ENCODE assay signal across 10 cellular contexts in the genomic region with DNA sequence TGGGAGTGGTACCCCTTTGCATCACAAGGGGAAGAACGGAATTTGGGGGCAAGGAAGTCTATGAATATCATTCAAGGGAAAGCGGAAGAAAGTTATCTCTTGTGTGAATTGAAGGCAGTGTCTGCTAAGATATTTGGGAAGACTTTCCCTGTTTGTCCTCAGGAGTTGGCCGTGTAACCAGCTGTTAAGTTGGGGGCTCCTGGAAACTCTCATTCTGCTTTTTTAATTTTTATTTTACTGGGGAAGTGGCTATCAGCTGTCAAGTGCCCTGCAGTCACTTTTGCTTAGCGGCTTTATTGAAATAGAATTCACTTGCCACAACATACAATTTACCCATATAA. TPM values are rescaled to one million over a fixed set of nuclear protein-coding genes. Genes with fewer than 3 reads are reported as not detected.
DNase-seq lines count a peak whose midpoint lies in the region; ATAC-seq lines count a peak whose summit lies in the region.
"Had no signal": no experiment of that assay in that cellular context is flagged by ENCODE, and none has a peak within 500 bp of the region (broad histone marks: within the 10 kb centered on the region; RNA-seq: fewer than 3 reads in every experiment).

No MANE protein-coding gene starts in this region.

- H3K36me3 Mint-ChIP-seq in T-helper 1 cell treated with Interleukin-12 subunit alpha and Interleukin-12 subunit beta and Interleukin-4 antibody, amounts not matched to agents 30 μg/mL and 1 μg/mL, for 36 hours (ENCODE audit: low read depth), result peaks cover 35% of the 10 kb centered on the region
- H3K36me3 Mint-ChIP-seq in activated CD8-positive, alpha-beta T cell treated with anti-CD3 and anti-CD28 coated beads, Interleukin-2, amount 10 ng/mL, durations not matched to agents 7 days and 5 days (ENCODE audit: low read depth), result peaks cover 60% of the 10 kb centered on the region
- H3K36me3 Mint-ChIP-seq in stimulated activated naive B cell treated with anti-CD40 and anti-IgM and Interleukin-4, amounts not matched to agents 10 μg/mL and 1 μg/mL and 100 μg/mL, for 72 hours, result peaks cover 41 to 51% of the 10 kb centered on the region in 2 donors

- H3K36me3 ChIP-seq in iPS-15b (ENCODE audit: control insufficient read depth, insufficient read depth, low read length), result peaks cover 8% of the 10 kb centered on the region

- peak overlapping the region; percentile 97 for H3K4me3 Mint-ChIP-seq in T-helper 1 cell treated with Interleukin-12 subunit alpha and Interleukin-12 subunit beta and Interleukin-4 antibody, amounts not matched to agents 30 μg/mL and 1 μg/mL, for 36 hours
- H3K4me3 Mint-ChIP-seq in activated CD8-positive, alpha-beta T cell treated with anti-CD3 and anti-CD28 coated beads, Interleukin-2, amount 10 ng/mL, durations not matched to agents 7 days and 5 days, result peak overlapping the region; percentile 96
- H3K4me3 Mint-ChIP-seq in stimulated activated naive B cell treated with anti-CD40 and anti-IgM and Interleukin-4, amounts not matched to agents 10 μg/mL and 1 μg/mL and 100 μg/mL, for 72 hours, result peak overlapping the region; percentile 94 to 97

- H3K27me3 ChIP-seq in iPS-15b (ENCODE audit: control insufficient read depth, insufficient read depth, low read length), result no peaks in the 10 kb centered on the region

- H3K9ac ChIP-seq in iPS-15b (ENCODE audit: low read depth, low read length), result no peak overlapping the region

- CTCF ChIA-PET in activated CD8-positive, alpha-beta T cell treated with anti-CD3 and anti-CD28 coated beads, Interleukin-2, amount 10 ng/mL, durations not matched to agents 7 days and 5 days (lab: Charles Lee), result interaction anchor here (1.1 to 11.6 kb wide), 2 partner anchors 11 to 31 kb away, joined by 3 to 104 read pairs; no protein-coding TSS in a partner anchor

- H3K27me3 Mint-ChIP-seq in T-helper 1 cell treated with Interleukin-12 subunit alpha and Interleukin-12 subunit beta and Interleukin-4 antibody, amounts not matched to agents 30 μg/mL and 1 μg/mL, for 36 hours (ENCODE audit: low read depth), result no peaks in the 10 kb centered on the region
- H3K27me3 Mint-ChIP-seq in activated CD8-positive, alpha-beta T cell treated with anti-CD3 and anti-CD28 coated beads, Interleukin-2, amount 10 ng/mL, durations not matched to agents 7 days and 5 days (ENCODE audit: low read depth), result no peaks in the 10 kb centered on the region
- no peaks in the 10 kb centered on the region for H3K27me3 Mint-ChIP-seq in stimulated activated naive B cell treated with anti-CD40 and anti-IgM and Interleukin-4, amounts not matched to agents 10 μg/mL and 1 μg/mL and 100 μg/mL, for 72 hours

- POLR2A ChIA-PET in activated CD8-positive, alpha-beta T cell treated with anti-CD3 and anti-CD28 coated beads, Interleukin-2, amount 10 ng/mL, durations not matched to agents 7 days and 5 days (lab: Charles Lee), result interaction anchor here (0.8 to 4.6 kb wide), 3 partner anchors 9 to 42 kb away, joined by 4 to 26 read pairs (median 5); no protein-coding TSS in a partner anchor

- peaks cover 40% of the 10 kb centered on the region for H3K4me1 Mint-ChIP-seq in T-helper 1 cell treated with Interleukin-12 subunit alpha and Interleukin-12 subunit beta and Interleukin-4 antibody, amounts not matched to agents 30 μg/mL and 1 μg/mL, for 36 hours (ENCODE audit: low read depth)
- peaks cover 59% of the 10 kb centered on the region for H3K4me1 Mint-ChIP-seq in activated CD8-positive, alpha-beta T cell treated with anti-CD3 and anti-CD28 coated beads, Interleukin-2, amount 10 ng/mL, durations not matched to agents 7 days and 5 days (ENCODE audit: low read depth)
- H3K4me1 Mint-ChIP-seq in stimulated activated naive B cell treated with anti-CD40 and anti-IgM and Interleukin-4, amounts not matched to agents 10 μg/mL and 1 μg/mL and 100 μg/mL, for 72 hours, result peaks cover 38 to 67% of the 10 kb centered on the region in 2 donors

- H3K4me3 ChIP-seq in iPS-15b (ENCODE audit: low read depth, low read length), result peak overlapping the region; percentile 94

- ATAC-seq in activated CD8-positive, alpha-beta T cell treated with anti-CD3 and anti-CD28 coated beads, Interleukin-2, amount 10 ng/mL, durations not matched to agents 7 days and 5 days, result no peak
- ATAC-seq in stimulated activated naive B cell treated with anti-CD40 and anti-IgM and Interleukin-4, amounts not matched to agents 10 μg/mL and 1 μg/mL and 100 μg/mL, for 72 hours (replicated peaks), result no peak
- no peak for ATAC-seq in HG02588 (IDR thresholded peaks at IDR 0.05; ENCODE audit: unreplicated experiment)

- H3K27ac Mint-ChIP-seq in T-helper 1 cell treated with Interleukin-12 subunit alpha and Interleukin-12 subunit beta and Interleukin-4 antibody, amounts not matched to agents 30 μg/mL and 1 μg/mL, for 36 hours, result peak overlapping the region; percentile 55
- no peak overlapping the region for H3K27ac Mint-ChIP-seq in activated CD8-positive, alpha-beta T cell treated with anti-CD3 and anti-CD28 coated beads, Interleukin-2, amount 10 ng/mL, durations not matched to agents 7 days and 5 days
- H3K27ac Mint-ChIP-seq in stimulated activated naive B cell treated with anti-CD40 and anti-IgM and Interleukin-4, amounts not matched to agents 10 μg/mL and 1 μg/mL and 100 μg/mL, for 72 hours, result no peak overlapping the region

- H3K9me3 ChIP-seq in iPS-15b (ENCODE audit: control insufficient read depth, insufficient read depth, low read length), result no peaks in the 10 kb centered on the region

- DNase-seq in T-helper 1 cell (no peak), AML-193 (lab: John Stamatoyannopoulos, UW) (no peak), dedifferentiated amniotic fluid mesenchymal stem cell (ENCODE audit: extremely low spot score) (no peak)
- DNase-seq in activated CD8-positive, alpha-beta T cell treated with anti-CD3 and anti-CD28 coated beads, Interleukin-2, amount 10 ng/mL, durations not matched to agents 7 days and 5 days, result no peak
- no peak for DNase-seq in stimulated activated naive B cell treated with anti-CD40 and anti-IgM and Interleukin-4, amounts not matched to agents 10 μg/mL and 1 μg/mL and 100 μg/mL, for 72 hours
- DNase-seq: substantia nigra had no signal

- H3K4me1 ChIP-seq in iPS-15b (ENCODE audit: control insufficient read depth, insufficient read depth, low read length), result peaks cover 11% of the 10 kb centered on the region

- no peaks in the 10 kb centered on the region for H3K9me3 Mint-ChIP-seq in T-helper 1 cell treated with Interleukin-12 subunit alpha and Interleukin-12 subunit beta and Interleukin-4 antibody, amounts not matched to agents 30 μg/mL and 1 μg/mL, for 36 hours
- H3K9me3 Mint-ChIP-seq in activated CD8-positive, alpha-beta T cell treated with anti-CD3 and anti-CD28 coated beads, Interleukin-2, amount 10 ng/mL, durations not matched to agents 7 days and 5 days (ENCODE audit: insufficient read depth), result no peaks in the 10 kb centered on the region
- no peaks in the 10 kb centered on the region for H3K9me3 Mint-ChIP-seq in stimulated activated naive B cell treated with anti-CD40 and anti-IgM and Interleukin-4, amounts not matched to agents 10 μg/mL and 1 μg/mL and 100 μg/mL, for 72 hours

RNA-seq across cellular contexts. Expression of gene UPF1, which starts 2.9 kb away (rescaled TPM):
- total RNA-seq in activated CD8-positive, alpha-beta T cell treated with anti-CD3 and anti-CD28 coated beads, Interleukin-2, amount 10 ng/mL, durations not matched to agents 7 days and 5 days, result 10 to 100 TPM; 81.8 to 84.0 TPM

RNA-seq across cellular contexts. Expression of gene COMP, which starts 43.5 kb away (rescaled TPM):
- not detected for total RNA-seq in activated CD8-positive, alpha-beta T cell treated with anti-CD3 and anti-CD28 coated beads, Interleukin-2, amount 10 ng/mL, durations not matched to agents 7 days and 5 days
- total RNA-seq: pulmonary artery endothelial cell had no signal
